In genomic region chr3:144244662-144245061, GRCh38 we compare ENCODE assay signal across 17 cellular contexts.
DNase-seq lines count a peak whose midpoint lies in the region; ATAC-seq and TF ChIP-seq lines count a peak whose summit lies in the region.
"Had no signal": no experiment of that assay in that cellular context is flagged by ENCODE, and none has a peak within 500 bp of the region (broad histone marks: within the 10 kb centered on the region; RNA-seq: fewer than 3 reads in every experiment).

No MANE protein-coding gene starts in this region.

- no peak overlapping the region for H3K9ac ChIP-seq in OCI-LY3 (ENCODE audit: low read length)
- H3K9ac ChIP-seq: SK-N-SH had no signal

- DNase-seq in iPS DF 6.9 (ENCODE audit: low read depth, low spot score) (peak; percentile 2), head of caudate nucleus (no peak), ecto neural progenitor cell (ENCODE audit: low spot score) (no peak)
- DNase-seq in stimulated activated CD8-positive, alpha-beta memory T cell treated with anti-CD3 and anti-CD28 coated beads, Interleukin-4, amount 100 ng/mL, for 48 hours = no peak
- DNase-seq: BE2C; CD4-positive, alpha-beta memory T cell; MV-4-11; NCI-H146; NCI-H2081 treated with DMSO at 0.1 percent for 48 hours; NCI-H345; PC-9; SK-N-SH; T-helper 1 cell had no signal

- 0 out of 3 replicates have a peak, but pooled peaks have one; percentile 9 for TF ChIP-seq CTCF in GM12872 (IDR thresholded peaks at IDR 0.05; ENCODE audit: insufficient read depth, low read depth, low read length)
- TF ChIP-seq CTCF in OCI-LY3 (IDR thresholded peaks at IDR 0.05; ENCODE audit: low read depth, low read length) = 0 out of 2 replicates have a peak, but pooled peaks have one; percentile 10

- intact Hi-C loops in head of caudate nucleus (cut with DNase I) = no loop called here

- no peak overlapping the region for H3K4me2 ChIP-seq in OCI-LY3 (ENCODE audit: low read length)
- H3K4me2 ChIP-seq: PC-9, SK-N-SH had no signal

- ATAC-seq in GM21619 (IDR thresholded peaks at IDR 0.05; ENCODE audit: unreplicated experiment) = peak; percentile 45

- H3K27me3 ChIP-seq in OCI-LY3 (ENCODE audit: low read depth, low read length) (no peaks in the 10 kb centered on the region), iPS DF 6.9 (ENCODE audit: control insufficient read depth, insufficient read depth, low read length) (no peaks in the 10 kb centered on the region)
- H3K27me3 ChIP-seq: BE2C had no signal

- no CpG with 5 or more reads among the region's 3 CpGs for WGBS in iPS DF 6.9 (ENCODE audit: insufficient coverage, insufficient read length)

- H3K9me3 ChIP-seq in OCI-LY3 (ENCODE audit: insufficient read depth, low read length) (no peaks in the 10 kb centered on the region), iPS DF 6.9 (ENCODE audit: control insufficient read depth, insufficient read depth, low read length) (no peaks in the 10 kb centered on the region)
- H3K9me3 ChIP-seq: BE2C, HAP-1, SK-N-SH had no signal

- no peaks in the 10 kb centered on the region for H4K20me1 ChIP-seq in OCI-LY3 (ENCODE audit: insufficient read depth, low read length)

- H3K36me3 ChIP-seq in OCI-LY3 (replicated peaks; ENCODE audit: low read depth, low read length) (no peaks in the 10 kb centered on the region), iPS DF 6.9 (ENCODE audit: control insufficient read depth, insufficient read depth, low read length) (no peaks in the 10 kb centered on the region)
- H3K36me3 ChIP-seq: BE2C, HAP-1 had no signal

- H3K27ac ChIP-seq in OCI-LY3 (ENCODE audit: low read length) (no peak overlapping the region), iPS DF 6.9 (ENCODE audit: low read length) (no peak overlapping the region)
- H3K27ac ChIP-seq: PC-9 had no signal

- H3K4me3 ChIP-seq in OCI-LY3 (ENCODE audit: low read length) = no peak overlapping the region
- no peak overlapping the region for H3K4me3 ChIP-seq in iPS DF 6.9 (ENCODE audit: low read length)
- H3K4me3 ChIP-seq: HAP-1, PC-9 had no signal

- H3K4me1 ChIP-seq in OCI-LY3 (ENCODE audit: low read length) (peaks cover 3% of the 10 kb centered on the region), iPS DF 6.9 (ENCODE audit: control insufficient read depth, insufficient read depth, low read length) (no peaks in the 10 kb centered on the region)
- H3K4me1 ChIP-seq: BE2C, HAP-1 had no signal

- H2AFZ ChIP-seq in OCI-LY3 (ENCODE audit: low read depth, low read length) = no peak overlapping the region
- H2AFZ ChIP-seq: PC-9 had no signal

- H3K79me2 ChIP-seq in OCI-LY3 (ENCODE audit: low read length) = no peaks in the 10 kb centered on the region
